ENCODE assay signal across 15 cellular contexts in genomic region chr16:21727344-21727743, GRCh38.
"Had no signal": no experiment of that assay in that cellular context is flagged by ENCODE, and none has a peak within 500 bp of the region (broad histone marks: within the 10 kb centered on the region; RNA-seq: fewer than 3 reads in every experiment).

No MANE protein-coding gene starts in this region.

- H3K4me1 Mint-ChIP-seq: WTC11 had no signal

- H3K36me3 Mint-ChIP-seq: activated naive CD4-positive, alpha-beta T cell treated with anti-CD3 and anti-CD28 coated beads, Interleukin-2, amount 50 U/mL, for 24 hours; naive B cell; WTC11 had no signal

- H3K27ac Mint-ChIP-seq: activated naive CD4-positive, alpha-beta T cell treated with anti-CD3 and anti-CD28 coated beads, Interleukin-2, amount 50 U/mL, for 24 hours; WTC11 had no signal

- H3K4me3 ChIP-seq: mucosa of descending colon, psoas muscle, tibial nerve had no signal

- H3K4me3 Mint-ChIP-seq: activated naive CD4-positive, alpha-beta T cell treated with anti-CD3 and anti-CD28 coated beads, Interleukin-2, amount 50 U/mL, for 24 hours; naive B cell; WTC11 had no signal

- DNase-seq: activated CD4-positive, alpha-beta T cell treated with anti-CD3 and anti-CD28 coated beads, Interleukin-2, amount 50 U/mL, for 1 hour; amniotic stem cell; dermis blood vessel endothelial cell; effector memory CD4-positive, alpha-beta T cell; mesenchymal stem cell; mucosa of descending colon; naive B cell; psoas muscle; right cardiac atrium; stimulated activated CD4-positive, alpha-beta T cell treated with anti-CD3 and anti-CD28 coated beads, Interleukin-2, amount 100 ng/mL, for 24 hours; stimulated activated naive CD4-positive, alpha-beta T cell treated with Interleukin-2 at 50 U/mL for 16 hours had no signal

- ATAC-seq: mucosa of descending colon, psoas muscle, right cardiac atrium, WTC11 had no signal

- H3K9me3 Mint-ChIP-seq: activated naive CD4-positive, alpha-beta T cell treated with anti-CD3 and anti-CD28 coated beads, Interleukin-2, amount 50 U/mL, for 24 hours had no signal

- FAIRE-seq: urothelium cell line had no signal
